22 cellular contexts compared by ENCODE assay signal in genomic region chr13:86946734-86947133, GRCh38.
A peak's percentile ranks its signal among the peaks of the same experiment; 100 is the strongest.
DNase-seq lines count a peak whose midpoint lies in the region.
"Had no signal": no experiment of that assay in that cellular context is flagged by ENCODE, and none has a peak within 500 bp of the region (broad histone marks: within the 10 kb centered on the region; RNA-seq: fewer than 3 reads in every experiment).

No MANE protein-coding gene starts in this region.

- no peaks in the 10 kb centered on the region for H4K20me1 ChIP-seq in GM23248 (ENCODE audit: insufficient read depth)
- H4K20me1 ChIP-seq: BLaER1 treated with 17β-estradiol and CSF1 and Interleukin-3, amounts not matched to agents 10 nM and 100 nM had no signal

- DNase-seq in A172 (ENCODE audit: low spot score) (peak; percentile 43), HT1080 (ENCODE audit: low read depth) (peak; percentile 8), SK-N-DZ (ENCODE audit: low spot score) (peak; percentile 26), iPS DF 19.7 (ENCODE audit: low read depth, low spot score) (peak; percentile 23), GM23248 (no peak), kidney tubule cell (ENCODE audit: low spot score) (no peak), NCI-H2227 (lab: John Stamatoyannopoulos, UW; ENCODE audit: unreplicated experiment) (no peak), NCI-H748 treated with DMSO at 0.1 percent for 48 hours (lab: John Stamatoyannopoulos, UW) (no peak)
- DNase-seq: activated CD4-positive, alpha-beta T cell treated with anti-CD3 and anti-CD28 coated beads for 4 hours; activated CD8-positive, alpha-beta memory T cell treated with anti-CD3 and anti-CD28 coated beads, Interleukin-2, amount 50 U/mL, for 4 hours; activated naive CD8-positive, alpha-beta T cell treated with anti-CD3 and anti-CD28 coated beads, Interleukin-2, amount 50 U/mL, for 24 hours; cortex of kidney; DMS153; GF-D8; hippocampal formation; NCI-H1105 treated with DMSO at 0.1 percent for 48 hours; NCI-H2171 treated with DMSO at 0.1 percent for 48 hours; NCI-H774; stimulated activated CD4-positive, alpha-beta T cell treated with anti-CD3 and anti-CD28 coated beads, Interleukin-2, amount 100 ng/mL, for 48 hours; T1000 had no signal

- H3K9me2 ChIP-seq in GM23248 (ENCODE audit: insufficient read depth), result no peaks in the 10 kb centered on the region

- no peaks in the 10 kb centered on the region for H3K27me3 ChIP-seq in GM23248 (replicated peaks; ENCODE audit: insufficient read depth)
- H3K27me3 ChIP-seq: BLaER1 treated with 17β-estradiol and CSF1 and Interleukin-3, amounts not matched to agents 10 nM and 100 nM had no signal

- no peaks in the 10 kb centered on the region for H3K4me1 ChIP-seq in GM23248 (ENCODE audit: insufficient read depth)
- H3K4me1 ChIP-seq: BLaER1 treated with 17β-estradiol and CSF1 and Interleukin-3, amounts not matched to agents 10 nM and 100 nM; parathyroid adenoma had no signal

- H3K4me2 ChIP-seq in GM23248 (ENCODE audit: unreplicated experiment), result no peak overlapping the region
- H3K4me2 ChIP-seq: BLaER1 treated with 17β-estradiol and CSF1 and Interleukin-3, amounts not matched to agents 10 nM and 100 nM had no signal

- 53 to 54% methylated on average over 2 of the region's 2 CpGs for WGBS in GM23248 (ENCODE audit: low coverage in 1 of 2, low lambda C conversion rate in 2 of 2, missing lambda C conversion rate in 2 of 2), 2 experiments

- H3K4me3 ChIP-seq in GM23248, result no peak overlapping the region
- H3K4me3 ChIP-seq: BLaER1 treated with 17β-estradiol and CSF1 and Interleukin-3, amounts not matched to agents 10 nM and 100 nM had no signal

- no peaks in the 10 kb centered on the region for H3K79me2 ChIP-seq in GM23248 (ENCODE audit: insufficient read depth)
- H3K79me2 ChIP-seq: parathyroid adenoma had no signal

- no peak overlapping the region for H3K9ac ChIP-seq in GM23248
- H3K9ac ChIP-seq: BLaER1 treated with 17β-estradiol and CSF1 and Interleukin-3, amounts not matched to agents 10 nM and 100 nM; parathyroid adenoma had no signal

- in situ Hi-C loops in GM23248 (cut with MboI), result no loop called here

- no peaks in the 10 kb centered on the region for H3F3A ChIP-seq in GM23248 (ENCODE audit: insufficient read depth)

- no peaks in the 10 kb centered on the region for H3K9me3 ChIP-seq in GM23248 (ENCODE audit: low read depth)

- H3K27ac ChIP-seq in GM23248, result no peak overlapping the region
- H3K27ac ChIP-seq: BLaER1 treated with 17β-estradiol and CSF1 and Interleukin-3, amounts not matched to agents 10 nM and 100 nM; parathyroid adenoma had no signal

- H2AFZ ChIP-seq in GM23248, result no peak overlapping the region
- H2AFZ ChIP-seq: parathyroid adenoma had no signal

- no peaks in the 10 kb centered on the region for H3K36me3 ChIP-seq in GM23248 (ENCODE audit: low read depth)
- H3K36me3 ChIP-seq: BLaER1 treated with 17β-estradiol and CSF1 and Interleukin-3, amounts not matched to agents 10 nM and 100 nM had no signal

Comparison
In these comparisons a context has a peak if more than half of its experiments do, and no peak if none do; other contexts are left out.
1. DNase-seq: peak in A172 (single experiment), HT1080 (single experiment), SK-N-DZ (single experiment) and iPS DF 19.7 (single experiment); none in GM23248 (single experiment), kidney tubule cell (single experiment), NCI-H2227 (single experiment) and NCI-H748 treated with DMSO at 0.1 percent for 48 hours (single experiment).